In the genomic region with DNA sequence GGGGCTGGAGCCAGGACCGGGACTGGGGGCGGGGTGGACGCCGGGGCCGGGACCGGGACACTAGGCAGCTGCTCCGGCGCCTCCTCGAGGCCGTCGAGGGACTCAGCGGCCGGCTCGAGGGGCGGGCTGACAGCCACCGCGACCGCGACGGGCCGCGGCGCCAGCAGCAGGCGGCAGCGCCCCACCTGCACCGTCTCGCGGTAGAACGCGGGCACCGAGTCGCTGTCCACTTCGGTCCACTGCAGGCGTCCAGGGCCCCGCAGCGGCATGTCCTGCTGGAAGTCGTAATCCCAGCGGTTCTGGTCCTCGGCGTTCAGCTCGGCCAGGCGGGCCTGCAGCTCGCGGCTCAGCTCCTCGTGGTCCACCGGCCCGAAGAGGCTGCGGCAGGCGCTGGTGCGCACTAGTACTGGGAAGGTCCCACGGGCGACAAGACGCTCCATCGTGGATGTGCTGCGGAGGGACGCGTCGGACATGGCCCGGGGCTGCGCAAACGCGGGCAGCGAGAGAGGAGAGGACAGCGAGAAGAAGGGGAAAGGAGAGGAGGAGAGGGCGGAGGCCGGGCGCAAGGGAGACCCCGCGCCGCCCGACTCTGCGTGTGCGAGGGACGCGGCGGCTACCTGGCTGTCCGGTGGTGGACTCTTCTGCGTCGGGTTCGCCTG, we compare ENCODE assay signal across 1 cellular context.
TF ChIP-seq lines count a peak whose summit lies in the region.

No MANE protein-coding gene starts in this region.

TF ChIP-seq in K562, 482 proteins besides CTCF, POLR2A, EP300 and RAD21 (continued from another document and continues in another):
- no peak for TF ChIP-seq POLR2H (tag; IDR thresholded peaks at IDR 0.05; ENCODE audit: low read depth)
- TF ChIP-seq, protein P1, sequence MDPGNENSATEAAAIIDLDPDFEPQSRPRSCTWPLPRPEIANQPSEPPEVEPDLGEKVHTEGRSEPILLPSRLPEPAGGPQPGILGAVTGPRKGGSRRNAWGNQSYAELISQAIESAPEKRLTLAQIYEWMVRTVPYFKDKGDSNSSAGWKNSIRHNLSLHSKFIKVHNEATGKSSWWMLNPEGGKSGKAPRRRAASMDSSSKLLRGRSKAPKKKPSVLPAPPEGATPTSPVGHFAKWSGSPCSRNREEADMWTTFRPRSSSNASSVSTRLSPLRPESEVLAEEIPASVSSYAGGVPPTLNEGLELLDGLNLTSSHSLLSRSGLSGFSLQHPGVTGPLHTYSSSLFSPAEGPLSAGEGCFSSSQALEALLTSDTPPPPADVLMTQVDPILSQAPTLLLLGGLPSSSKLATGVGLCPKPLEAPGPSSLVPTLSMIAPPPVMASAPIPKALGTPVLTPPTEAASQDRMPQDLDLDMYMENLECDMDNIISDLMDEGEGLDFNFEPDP (CRISPR knock-in tag; IDR thresholded peaks at IDR 0.05) = no peak
- TF ChIP-seq SMC3 (conservative IDR thresholded peaks at IDR 0.05; ENCODE audit: insufficient read depth, low read depth, low read length) = no peak; the same call in 1 of the 2 replicates
- TF ChIP-seq ZBTB2 (IDR thresholded peaks at IDR 0.05) = peak; percentile 85
- no peak for TF ChIP-seq ZNF507 (tag; conservative IDR thresholded peaks at IDR 0.05)
- no peak for TF ChIP-seq HDAC3 (IDR thresholded peaks at IDR 0.05; ENCODE audit: borderline replicate concordance, partially characterized antibody)
- TF ChIP-seq FOXA1 (IDR thresholded peaks at IDR 0.05; ENCODE audit: borderline replicate concordance) = no peak
- no peak for TF ChIP-seq RFX7 (CRISPR knock-in tag; IDR thresholded peaks at IDR 0.05)
- no peak for TF ChIP-seq DIDO1 (tag; IDR thresholded peaks at IDR 0.05; ENCODE audit: low read depth)
- TF ChIP-seq, protein P2, sequence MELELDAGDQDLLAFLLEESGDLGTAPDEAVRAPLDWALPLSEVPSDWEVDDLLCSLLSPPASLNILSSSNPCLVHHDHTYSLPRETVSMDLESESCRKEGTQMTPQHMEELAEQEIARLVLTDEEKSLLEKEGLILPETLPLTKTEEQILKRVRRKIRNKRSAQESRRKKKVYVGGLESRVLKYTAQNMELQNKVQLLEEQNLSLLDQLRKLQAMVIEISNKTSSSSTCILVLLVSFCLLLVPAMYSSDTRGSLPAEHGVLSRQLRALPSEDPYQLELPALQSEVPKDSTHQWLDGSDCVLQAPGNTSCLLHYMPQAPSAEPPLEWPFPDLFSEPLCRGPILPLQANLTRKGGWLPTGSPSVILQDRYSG (tag; conservative IDR thresholded peaks at IDR 0.05; ENCODE audit: low read depth) = no peak
- TF ChIP-seq PTRF (tag; IDR thresholded peaks at IDR 0.05) = no peak
- TF ChIP-seq POLR3A (IDR thresholded peaks at IDR 0.05; ENCODE audit: borderline replicate concordance, extremely low read depth, insufficient read depth, insufficient read length) = no peak
- TF ChIP-seq, protein P3, sequence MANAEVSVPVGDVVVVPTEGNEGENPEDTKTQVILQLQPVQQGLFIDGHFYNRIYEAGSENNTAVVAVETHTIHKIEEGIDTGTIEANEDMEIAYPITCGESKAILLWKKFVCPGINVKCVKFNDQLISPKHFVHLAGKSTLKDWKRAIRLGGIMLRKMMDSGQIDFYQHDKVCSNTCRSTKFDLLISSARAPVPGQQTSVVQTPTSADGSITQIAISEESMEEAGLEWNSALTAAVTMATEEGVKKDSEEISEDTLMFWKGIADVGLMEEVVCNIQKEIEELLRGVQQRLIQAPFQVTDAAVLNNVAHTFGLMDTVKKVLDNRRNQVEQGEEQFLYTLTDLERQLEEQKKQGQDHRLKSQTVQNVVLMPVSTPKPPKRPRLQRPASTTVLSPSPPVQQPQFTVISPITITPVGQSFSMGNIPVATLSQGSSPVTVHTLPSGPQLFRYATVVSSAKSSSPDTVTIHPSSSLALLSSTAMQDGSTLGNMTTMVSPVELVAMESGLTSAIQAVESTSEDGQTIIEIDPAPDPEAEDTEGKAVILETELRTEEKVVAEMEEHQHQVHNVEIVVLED (CRISPR knock-in tag; IDR thresholded peaks at IDR 0.05) = no peak
- TF ChIP-seq RBBP5 (IDR thresholded peaks at IDR 0.05; ENCODE audit: borderline replicate concordance, insufficient read depth, low read length, poor library complexity, severe bottlenecking) = peak; percentile 72
- no peak for TF ChIP-seq KLF16 (IDR thresholded peaks at IDR 0.05)
- peak; percentile 42 for TF ChIP-seq ARHGAP35 (IDR thresholded peaks at IDR 0.05; ENCODE audit: partially characterized antibody)
- no peak for TF ChIP-seq POLR2AphosphoS2 (IDR thresholded peaks at IDR 0.05; ENCODE audit: low read length)
- TF ChIP-seq SMAD1 (IDR thresholded peaks at IDR 0.05; ENCODE audit: low read depth, low read length, partially characterized antibody) = no peak
- 0 out of 2 replicates have a peak, but pooled peaks have one; percentile 24 for TF ChIP-seq TOE1 (IDR thresholded peaks at IDR 0.05; ENCODE audit: borderline replicate concordance)
- TF ChIP-seq TOE1 (CRISPR knock-in tag; IDR thresholded peaks at IDR 0.05; ENCODE audit: borderline replicate concordance, low read depth) = no peak
- 0 out of 2 replicates have a peak, but pooled peaks have one; percentile 51 for TF ChIP-seq HLTF (IDR thresholded peaks at IDR 0.05)
- TF ChIP-seq, protein P4, sequence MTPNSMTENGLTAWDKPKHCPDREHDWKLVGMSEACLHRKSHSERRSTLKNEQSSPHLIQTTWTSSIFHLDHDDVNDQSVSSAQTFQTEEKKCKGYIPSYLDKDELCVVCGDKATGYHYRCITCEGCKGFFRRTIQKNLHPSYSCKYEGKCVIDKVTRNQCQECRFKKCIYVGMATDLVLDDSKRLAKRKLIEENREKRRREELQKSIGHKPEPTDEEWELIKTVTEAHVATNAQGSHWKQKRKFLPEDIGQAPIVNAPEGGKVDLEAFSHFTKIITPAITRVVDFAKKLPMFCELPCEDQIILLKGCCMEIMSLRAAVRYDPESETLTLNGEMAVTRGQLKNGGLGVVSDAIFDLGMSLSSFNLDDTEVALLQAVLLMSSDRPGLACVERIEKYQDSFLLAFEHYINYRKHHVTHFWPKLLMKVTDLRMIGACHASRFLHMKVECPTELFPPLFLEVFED (CRISPR knock-in tag; conservative IDR thresholded peaks at IDR 0.05) = no peak
- no peak for TF ChIP-seq IFI16 (CRISPR knock-in tag; IDR thresholded peaks at IDR 0.05)
- TF ChIP-seq TEAD4 (IDR thresholded peaks at IDR 0.05; ENCODE audit: low read length) = no peak
- peak; percentile 88; the same call in 1 of the 2 replicates for TF ChIP-seq TEAD4 (CRISPR knock-in tag; IDR thresholded peaks at IDR 0.05; ENCODE audit: borderline replicate concordance)
- TF ChIP-seq, protein P5, sequence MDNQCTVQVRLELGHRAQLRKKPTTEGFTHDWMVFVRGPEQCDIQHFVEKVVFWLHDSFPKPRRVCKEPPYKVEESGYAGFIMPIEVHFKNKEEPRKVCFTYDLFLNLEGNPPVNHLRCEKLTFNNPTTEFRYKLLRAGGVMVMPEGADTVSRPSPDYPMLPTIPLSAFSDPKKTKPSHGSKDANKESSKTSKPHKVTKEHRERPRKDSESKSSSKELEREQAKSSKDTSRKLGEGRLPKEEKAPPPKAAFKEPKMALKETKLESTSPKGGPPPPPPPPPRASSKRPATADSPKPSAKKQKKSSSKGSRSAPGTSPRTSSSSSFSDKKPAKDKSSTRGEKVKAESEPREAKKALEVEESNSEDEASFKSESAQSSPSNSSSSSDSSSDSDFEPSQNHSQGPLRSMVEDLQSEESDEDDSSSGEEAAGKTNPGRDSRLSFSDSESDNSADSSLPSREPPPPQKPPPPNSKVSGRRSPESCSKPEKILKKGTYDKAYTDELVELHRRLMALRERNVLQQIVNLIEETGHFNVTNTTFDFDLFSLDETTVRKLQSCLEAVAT (IDR thresholded peaks at IDR 0.05) = peak; percentile 52 to 77; a peak in 2 of 4 replicates
- TF ChIP-seq ELK3 (CRISPR knock-in tag; IDR thresholded peaks at IDR 0.05) = no peak
- TF ChIP-seq DMBX1 (CRISPR knock-in tag; IDR thresholded peaks at IDR 0.05; ENCODE audit: borderline replicate concordance) = no peak
- no peak for TF ChIP-seq ZNF134 (CRISPR knock-in tag; conservative IDR thresholded peaks at IDR 0.05)
- no peak for TF ChIP-seq MAFG (tag; conservative IDR thresholded peaks at IDR 0.05)
- TF ChIP-seq, protein P6, sequence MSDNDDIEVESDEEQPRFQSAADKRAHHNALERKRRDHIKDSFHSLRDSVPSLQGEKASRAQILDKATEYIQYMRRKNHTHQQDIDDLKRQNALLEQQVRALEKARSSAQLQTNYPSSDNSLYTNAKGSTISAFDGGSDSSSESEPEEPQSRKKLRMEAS (CRISPR knock-in tag; IDR thresholded peaks at IDR 0.05) = peak; percentile 96
- no peak for TF ChIP-seq NFXL1 (CRISPR knock-in tag; IDR thresholded peaks at IDR 0.05)
- TF ChIP-seq PTBP1 (IDR thresholded peaks at IDR 0.05; ENCODE audit: low read depth, low read length) = no peak
- no peak for TF ChIP-seq SRF (CRISPR knock-in tag; IDR thresholded peaks at IDR 0.05)
- TF ChIP-seq, protein P7, sequence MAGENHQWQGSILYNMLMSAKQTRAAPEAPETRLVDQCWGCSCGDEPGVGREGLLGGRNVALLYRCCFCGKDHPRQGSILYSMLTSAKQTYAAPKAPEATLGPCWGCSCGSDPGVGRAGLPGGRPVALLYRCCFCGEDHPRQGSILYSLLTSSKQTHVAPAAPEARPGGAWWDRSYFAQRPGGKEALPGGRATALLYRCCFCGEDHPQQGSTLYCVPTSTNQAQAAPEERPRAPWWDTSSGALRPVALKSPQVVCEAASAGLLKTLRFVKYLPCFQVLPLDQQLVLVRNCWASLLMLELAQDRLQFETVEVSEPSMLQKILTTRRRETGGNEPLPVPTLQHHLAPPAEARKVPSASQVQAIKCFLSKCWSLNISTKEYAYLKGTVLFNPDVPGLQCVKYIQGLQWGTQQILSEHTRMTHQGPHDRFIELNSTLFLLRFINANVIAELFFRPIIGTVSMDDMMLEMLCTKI (IDR thresholded peaks at IDR 0.05; ENCODE audit: partially characterized antibody) = no peak
- no peak for TF ChIP-seq ZFP36 (IDR thresholded peaks at IDR 0.05; ENCODE audit: low read depth, low read length, partially characterized antibody)
- no peak for TF ChIP-seq TAF15 (IDR thresholded peaks at IDR 0.05; ENCODE audit: low read depth, low read length)
- 0 out of 2 replicates have a peak, but pooled peaks have one; percentile 41 for TF ChIP-seq E2F1 (CRISPR knock-in tag; IDR thresholded peaks at IDR 0.05)
- no peak for TF ChIP-seq ZNF717 (CRISPR knock-in tag; IDR thresholded peaks at IDR 0.05)
- peak; percentile 63; the same call in 1 of the 2 replicates for TF ChIP-seq CBX1 (IDR thresholded peaks at IDR 0.05; ENCODE audit: low read depth)
- no peak for TF ChIP-seq NCOR1 (IDR thresholded peaks at IDR 0.05)
- TF ChIP-seq PML (IDR thresholded peaks at IDR 0.05; ENCODE audit: low read length) = no peak
- TF ChIP-seq SRSF7 (optimal IDR thresholded peaks at IDR 0.05; ENCODE audit: low read depth, low read length) = peak; percentile 51
- TF ChIP-seq ZNF239 (CRISPR knock-in tag; IDR thresholded peaks at IDR 0.05) = no peak
- no peak for TF ChIP-seq TBL1XR1 (IDR thresholded peaks at IDR 0.05; ENCODE audit: low read length in 2 of 2)
- no peak for TF ChIP-seq ARID2 (IDR thresholded peaks at IDR 0.05)
- TF ChIP-seq MYC (IDR thresholded peaks at IDR 0.05; ENCODE audit: low read depth, low read length) = peak; percentile 66
- TF ChIP-seq MYC (CRISPR knock-in tag; IDR thresholded peaks at IDR 0.05; ENCODE audit: borderline replicate concordance, low read depth) = peak; percentile 82; the same call in 1 of the 2 replicates
- TF ChIP-seq, protein P8, sequence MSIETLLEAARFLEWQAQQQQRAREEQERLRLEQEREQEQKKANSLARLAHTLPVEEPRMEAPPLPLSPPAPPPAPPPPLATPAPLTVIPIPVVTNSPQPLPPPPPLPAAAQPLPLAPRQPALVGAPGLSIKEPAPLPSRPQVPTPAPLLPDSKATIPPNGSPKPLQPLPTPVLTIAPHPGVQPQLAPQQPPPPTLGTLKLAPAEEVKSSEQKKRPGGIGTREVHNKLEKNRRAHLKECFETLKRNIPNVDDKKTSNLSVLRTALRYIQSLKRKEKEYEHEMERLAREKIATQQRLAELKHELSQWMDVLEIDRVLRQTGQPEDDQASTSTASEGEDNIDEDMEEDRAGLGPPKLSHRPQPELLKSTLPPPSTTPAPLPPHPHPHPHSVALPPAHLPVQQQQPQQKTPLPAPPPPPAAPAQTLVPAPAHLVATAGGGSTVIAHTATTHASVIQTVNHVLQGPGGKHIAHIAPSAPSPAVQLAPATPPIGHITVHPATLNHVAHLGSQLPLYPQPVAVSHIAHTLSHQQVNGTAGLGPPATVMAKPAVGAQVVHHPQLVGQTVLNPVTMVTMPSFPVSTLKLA (conservative IDR thresholded peaks at IDR 0.05) = peak; percentile 39 to 51; a peak in 2 of 4 replicates
- no peak for TF ChIP-seq SRSF1 (IDR thresholded peaks at IDR 0.05; ENCODE audit: low read depth, low read length)
- TF ChIP-seq ZC3H11A (IDR thresholded peaks at IDR 0.05; ENCODE audit: low read depth, low read length) = no peak
- peak; percentile 51; the same call in 1 of the 2 replicates for TF ChIP-seq USF1 (CRISPR knock-in tag; IDR thresholded peaks at IDR 0.05)
- peak; percentile 62 for TF ChIP-seq CXXC5 (CRISPR knock-in tag; IDR thresholded peaks at IDR 0.05)
